In genomic region chr15:44137750-44138149, GRCh38 we compare ENCODE assay signal across 17 cellular contexts. TPM values are rescaled to one million over a fixed set of nuclear protein-coding genes. Genes with fewer than 3 reads are reported as not detected.
DNase-seq lines count a peak whose midpoint lies in the region; ATAC-seq, FAIRE-seq and TF ChIP-seq lines count a peak whose summit lies in the region.
"Had no signal": no experiment of that assay in that cellular context is flagged by ENCODE, and none has a peak within 500 bp of the region (broad histone marks: within the 10 kb centered on the region; RNA-seq: fewer than 3 reads in every experiment).

No MANE protein-coding gene starts in this region.

- no peak overlapping the region for H3K4me3 Mint-ChIP-seq in MCF 10A (ENCODE audit: unreplicated experiment)
- H3K4me3 Mint-ChIP-seq: activated T-helper 1 cell treated with anti-CD3 and anti-CD28 coated beads, Interleukin-12 subunit alpha, Interleukin-12 subunit beta, Interleukin-2, Interleukin-4 antibody, amounts not matched to agents 30 ng/mL and 10 ng/mL and 1 ng/mL, durations not matched to agents 14 hours and 24 hours and 36 hours; dendritic cell treated with granulocyte-macrophage colony-stimulating factor and Interleukin-4, amounts not matched to agents 40 ng/mL and 50 ng/mL, for 4 days; stimulated activated naive CD8-positive, alpha-beta T cell treated with anti-CD3 and anti-CD28 coated beads, Interleukin-15, amount 100 ng/mL, for 72 hours had no signal

- H3K27me3 Mint-ChIP-seq in MCF 10A (ENCODE audit: insufficient read depth, unreplicated experiment), result no peaks in the 10 kb centered on the region
- H3K27me3 Mint-ChIP-seq: dendritic cell treated with granulocyte-macrophage colony-stimulating factor and Interleukin-4, amounts not matched to agents 40 ng/mL and 50 ng/mL, for 4 days; stimulated activated naive CD8-positive, alpha-beta T cell treated with anti-CD3 and anti-CD28 coated beads, Interleukin-15, amount 100 ng/mL, for 72 hours had no signal

- FAIRE-seq in RCC 7860 (lab: Jason Lieb, UNC), result no peak

- H3K27ac Mint-ChIP-seq in MCF 10A (ENCODE audit: low read depth, unreplicated experiment), result no peak overlapping the region
- H3K27ac Mint-ChIP-seq: activated T-helper 1 cell treated with anti-CD3 and anti-CD28 coated beads, Interleukin-12 subunit alpha, Interleukin-12 subunit beta, Interleukin-2, Interleukin-4 antibody, amounts not matched to agents 30 ng/mL and 10 ng/mL and 1 ng/mL, durations not matched to agents 14 hours and 24 hours and 36 hours; dendritic cell treated with granulocyte-macrophage colony-stimulating factor and Interleukin-4, amounts not matched to agents 40 ng/mL and 50 ng/mL, for 4 days; stimulated activated naive CD8-positive, alpha-beta T cell treated with anti-CD3 and anti-CD28 coated beads, Interleukin-15, amount 100 ng/mL, for 72 hours had no signal

- TF ChIP-seq POLR2A in breast epithelium (IDR thresholded peaks at IDR 0.05), result no peak
- no peak for TF ChIP-seq POLR2A in lower leg skin (IDR thresholded peaks at IDR 0.05)
- no peak for TF ChIP-seq POLR2A in suprapubic skin (IDR thresholded peaks at IDR 0.05)

- H3K9me3 ChIP-seq in breast epithelium, result no peaks in the 10 kb centered on the region
- H3K9me3 ChIP-seq in suprapubic skin, result no peaks in the 10 kb centered on the region

- no peaks in the 10 kb centered on the region for H3K36me3 Mint-ChIP-seq in MCF 10A (ENCODE audit: insufficient read depth, unreplicated experiment)

- intact Hi-C loops in MCF 10A (cut with micrococcal nuclease), result no loop called here
- intact Hi-C loops in breast epithelium (cut with DNase I; ENCODE audit: low total_unique reads), result no loop called here
- intact Hi-C loops in lower leg skin (cut with DNase I; ENCODE audit: low total_unique reads), result no loop called here

- no peak for ATAC-seq in HG02588 (IDR thresholded peaks at IDR 0.05; ENCODE audit: unreplicated experiment)
- ATAC-seq: stimulated activated naive CD8-positive, alpha-beta T cell treated with anti-CD3 and anti-CD28 coated beads, Interleukin-15, amount 100 ng/mL, for 72 hours had no signal

- H3K4me1 ChIP-seq in breast epithelium (no peaks in the 10 kb centered on the region), suprapubic skin (no peaks in the 10 kb centered on the region)

- POLR2A ChIA-PET in MCF 10A (lab: Yijun Ruan, JAX), result interaction anchor here (0.6 kb wide), 1 partner anchor 12 kb away, joined by 3 read pairs; no protein-coding TSS in a partner anchor

- H3K4me1 Mint-ChIP-seq in MCF 10A (ENCODE audit: insufficient read depth, unreplicated experiment), result no peaks in the 10 kb centered on the region
- H3K4me1 Mint-ChIP-seq: stimulated activated naive CD8-positive, alpha-beta T cell treated with anti-CD3 and anti-CD28 coated beads, Interleukin-15, amount 100 ng/mL, for 72 hours had no signal

- no peak overlapping the region for H3K27ac ChIP-seq in breast epithelium
- no peak overlapping the region for H3K27ac ChIP-seq in suprapubic skin

- peak; percentile 18 for DNase-seq in MCF 10A (ENCODE audit: unreplicated experiment)
- DNase-seq in breast epithelium (ENCODE audit: low spot score in 2 of 2), result no peak
- peak; percentile 38 for DNase-seq in RCC 7860 (ENCODE audit: low spot score)
- peak; percentile 60 to 80 for DNase-seq in dermis microvascular lymphatic vessel endothelial cell (ENCODE audit: low read depth in 2 of 2)
- no peak for DNase-seq in NAMALWA (ENCODE audit: low spot score)
- no peak for DNase-seq in lower leg skin (ENCODE audit: low spot score in 2 of 2)
- DNase-seq in suprapubic skin (ENCODE audit: low spot score in 2 of 2), result no peak
- DNase-seq: activated CD4-positive, alpha-beta T cell treated with anti-CD3 and anti-CD28 coated beads, Interleukin-2, amount 50 U/mL, for 4 hours; DMS153; midbrain; occipital lobe; stimulated activated naive CD8-positive, alpha-beta T cell treated with anti-CD3 and anti-CD28 coated beads, Interleukin-15, amount 100 ng/mL, for 72 hours had no signal

- no peaks in the 10 kb centered on the region for H3K9me3 Mint-ChIP-seq in MCF 10A (ENCODE audit: unreplicated experiment)
- H3K9me3 Mint-ChIP-seq: activated T-helper 1 cell treated with anti-CD3 and anti-CD28 coated beads, Interleukin-12 subunit alpha, Interleukin-12 subunit beta, Interleukin-2, Interleukin-4 antibody, amounts not matched to agents 30 ng/mL and 10 ng/mL and 1 ng/mL, durations not matched to agents 14 hours and 24 hours and 36 hours; dendritic cell treated with granulocyte-macrophage colony-stimulating factor and Interleukin-4, amounts not matched to agents 40 ng/mL and 50 ng/mL, for 4 days; stimulated activated naive CD8-positive, alpha-beta T cell treated with anti-CD3 and anti-CD28 coated beads, Interleukin-15, amount 100 ng/mL, for 72 hours had no signal

- H3K36me3 ChIP-seq in breast epithelium (no peaks in the 10 kb centered on the region), suprapubic skin (no peaks in the 10 kb centered on the region)

- BruUV-seq in MCF 10A (replicated peaks; lab: Mats Ljungman, UMichigan), result no TSS peak

- no peaks in the 10 kb centered on the region for H3K27me3 ChIP-seq in breast epithelium
- H3K27me3 ChIP-seq in suprapubic skin, result no peaks in the 10 kb centered on the region

- H3K4me3 ChIP-seq in breast epithelium (no peak overlapping the region), lower leg skin (ENCODE audit: low read depth, poor library complexity, severe bottlenecking) (no peak overlapping the region), suprapubic skin (no peak overlapping the region)
- H3K4me3 ChIP-seq: smooth muscle cell had no signal

- WGBS in lower leg skin, 2 donors, result 61% methylated on average over 1 of the region's 1 CpG
- 73% methylated on average over 1 of the region's 1 CpG for WGBS in suprapubic skin

- TF ChIP-seq CTCF in MCF 10A (IDR thresholded peaks at IDR 0.05; ENCODE audit: unreplicated experiment) (no peak), breast epithelium (IDR thresholded peaks at IDR 0.05) (no peak), lower leg skin (IDR thresholded peaks at IDR 0.05) (no peak), suprapubic skin (IDR thresholded peaks at IDR 0.05) (no peak)

- CTCF ChIA-PET in MCF 10A (lab: Yijun Ruan, JAX), result interaction anchor here (0.7 kb wide), 2 partner anchors 10 to 230 kb away, joined by 3 to 4 read pairs; no protein-coding TSS in a partner anchor

- TF ChIP-seq EP300 in suprapubic skin (IDR thresholded peaks at IDR 0.05), result no peak

RNA-seq across cellular contexts. Expression of gene FRMD5, which starts 57.3 kb away (rescaled TPM):
- total RNA-seq in MCF 10A (2022), result 0.71 and 0.98 TPM in 2 replicates
- 1 to 10 TPM in 1 of 3 donors, under 1 TPM in 1, not detected in 1; 0.66 to 1.6 TPM for total RNA-seq in breast epithelium
- 0.89 and 1.5 TPM in 2 replicates for total RNA-seq in dermis microvascular lymphatic vessel endothelial cell
- total RNA-seq in lower leg skin, result 1 to 10 TPM in 1 of 4 donors, under 1 TPM in 3; 0.15 to 2.5 (median 0.29) TPM
- under 1 TPM in 2 of 4 donors, not detected in 2; 0.31 to 0.72 TPM for total RNA-seq in suprapubic skin
- total RNA-seq: activated T-helper 1 cell treated with anti-CD3 and anti-CD28 coated beads, Interleukin-12 subunit alpha, Interleukin-12 subunit beta, Interleukin-2, Interleukin-4 antibody, amounts not matched to agents 30 ng/mL and 10 ng/mL and 1 ng/mL, durations not matched to agents 14 hours and 24 hours and 36 hours; NCI-H460 had no signal

Comparison
In these comparisons a context has a peak if more than half of its experiments do, and no peak if none do; other contexts are left out.
1. DNase-seq: peak in MCF 10A (single experiment), RCC 7860 (single experiment) and dermis microvascular lymphatic vessel endothelial cell (2 of 2); none in breast epithelium (0 of 2), NAMALWA (single experiment), lower leg skin (0 of 2) and suprapubic skin (0 of 2).